ENCODE assay signal across 10 cellular contexts in genomic region chr5:78534148-78535009, GRCh38.
DNase-seq lines count a peak whose midpoint lies in the region; ATAC-seq and TF ChIP-seq lines count a peak whose summit lies in the region.
"Had no signal": no experiment of that assay in that cellular context is flagged by ENCODE, and none has a peak within 500 bp of the region (broad histone marks: within the 10 kb centered on the region; RNA-seq: fewer than 3 reads in every experiment).

No MANE protein-coding gene starts in this region.

- H3K4me3 ChIP-seq in adipocyte (ENCODE audit: low read length) (no peak overlapping the region), prostate gland (no peak overlapping the region), SJCRH30 (no peak overlapping the region)
- H3K4me3 ChIP-seq: pancreas had no signal

- H3K4me1 ChIP-seq in adipocyte (ENCODE audit: control insufficient read depth, insufficient read depth, low read length): peaks cover 18% of the 10 kb centered on the region
- no peaks in the 10 kb centered on the region for H3K4me1 ChIP-seq in prostate gland (replicated peaks)
- no peaks in the 10 kb centered on the region for H3K4me1 ChIP-seq in SJCRH30

- WGBS in prostate gland: 80% methylated on average over 24 of the region's 26 CpGs

- intact Hi-C loops in left cardiac atrium (cut with DNase I) (loop anchor here (5.0 to 10.0 kb wide), 3 partner anchors 62 to 433 kb away; no protein-coding TSS in a partner anchor), prostate gland (cut with DNase I) (loop anchor here (5.0 kb wide), 2 partner anchors 113 to 428 kb away; partner anchors contain the start of gene LHFPL2)

- TF ChIP-seq POLR2A in prostate gland (IDR thresholded peaks at IDR 0.05): no peak

- peak; percentile 58 to 67 for ATAC-seq in left cardiac atrium
- ATAC-seq in GM18909 (IDR thresholded peaks at IDR 0.05; ENCODE audit: poor library complexity, unreplicated experiment): no peak
- ATAC-seq: stimulated activated memory B cell treated with anti-CD40 and anti-IgM and Interleukin-4, amounts not matched to agents 10 μg/mL and 1 μg/mL and 100 μg/mL, for 72 hours had no signal

- H3K9ac ChIP-seq in adipocyte (ENCODE audit: low read length): peak overlapping the region; percentile 44

- peak overlapping the region; percentile 35 to 53 for H3K27ac ChIP-seq in prostate gland
- H3K27ac ChIP-seq in SJCRH30: no peak overlapping the region

- H3K36me3 ChIP-seq in adipocyte (ENCODE audit: control insufficient read depth, insufficient read depth, low read length, severe bottlenecking) (no peaks in the 10 kb centered on the region), prostate gland (no peaks in the 10 kb centered on the region), SJCRH30 (no peaks in the 10 kb centered on the region)
- H3K36me3 ChIP-seq: pancreas had no signal

- no peaks in the 10 kb centered on the region for H3K27me3 ChIP-seq in adipocyte (replicated peaks; ENCODE audit: control insufficient read depth, insufficient read depth, low read length)
- no peaks in the 10 kb centered on the region for H3K27me3 ChIP-seq in prostate gland (replicated peaks; ENCODE audit: insufficient read depth)
- no peaks in the 10 kb centered on the region for H3K27me3 ChIP-seq in SJCRH30
- H3K27me3 ChIP-seq: pancreas had no signal

- TF ChIP-seq CTCF in prostate gland (IDR thresholded peaks at IDR 0.05): no peak

- H3K9me3 ChIP-seq in adipocyte (ENCODE audit: control insufficient read depth, low read length) (no peaks in the 10 kb centered on the region), prostate gland (no peaks in the 10 kb centered on the region), SJCRH30 (replicated peaks) (no peaks in the 10 kb centered on the region)
- H3K9me3 ChIP-seq: pancreas had no signal

- DNase-seq in COLO829 (ENCODE audit: low spot score) (peak; percentile 37), adipocyte (ENCODE audit: low read depth) (peak; percentile 46), left cardiac atrium (peak; percentile 69), prostate gland (ENCODE audit: low spot score) (no peak), SJCRH30 (no peak), DMS114 treated with DMSO at 0.1 percent for 48 hours (lab: John Stamatoyannopoulos, UW; ENCODE audit: unreplicated experiment) (no peak)
- no peak for DNase-seq in stimulated activated CD4-positive, alpha-beta T cell treated with anti-CD3 and anti-CD28 coated beads, Interleukin-4, amount 100 ng/mL, for 1 hour

Comparison
In these comparisons a context has a peak if more than half of its experiments do, and no peak if none do; other contexts are left out.
1. DNase-seq: peak in COLO829 (single experiment), adipocyte (single experiment) and left cardiac atrium (single experiment); none in prostate gland (single experiment), stimulated activated CD4-positive, alpha-beta T cell treated with anti-CD3 and anti-CD28 coated beads, Interleukin-4, amount 100 ng/mL, for 1 hour (single experiment), SJCRH30 (0 of 2) and DMS114 treated with DMSO at 0.1 percent for 48 hours (single experiment).